In the genomic region with DNA sequence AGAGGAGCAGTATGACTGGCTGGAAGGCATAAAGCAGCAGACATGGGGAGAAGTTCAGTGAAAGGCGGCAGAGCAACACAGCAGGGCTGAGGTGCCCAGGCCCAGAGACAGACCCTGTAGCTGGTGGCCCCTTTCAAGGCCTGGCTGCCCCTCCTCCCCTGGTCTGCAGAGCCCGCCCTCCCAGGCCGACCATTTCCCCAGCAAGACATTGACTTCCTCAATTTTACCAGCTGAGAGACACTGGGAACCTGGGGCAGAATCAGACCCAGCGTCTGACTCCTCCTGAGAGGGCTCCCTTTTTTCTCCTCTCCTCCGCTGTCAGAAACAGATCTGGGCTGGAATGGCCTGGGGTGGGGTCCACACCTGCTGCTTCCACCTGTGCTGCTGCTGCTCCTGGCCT, we compare ENCODE assay signal across 1 cellular context.
TF ChIP-seq lines count a peak whose summit lies in the region.

A gene with protein sequence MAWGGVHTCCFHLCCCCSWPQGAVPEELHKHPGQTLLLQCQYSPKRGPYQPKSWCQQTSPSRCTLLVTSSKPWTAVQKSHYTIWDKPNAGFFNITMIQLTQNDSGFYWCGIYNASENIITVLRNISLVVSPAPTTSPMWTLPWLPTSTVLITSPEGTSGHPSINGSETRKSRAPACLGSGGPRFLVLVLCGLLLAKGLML (plus strand): TSS at position 262 of the 400 bp plus-strand sequence. CDS start 79 bp downstream, at position 341.

TF ChIP-seq in WTC11, 78 proteins besides CTCF, POLR2A, EP300 and RAD21 (continued from another document):
- TF ChIP-seq, protein P1, sequence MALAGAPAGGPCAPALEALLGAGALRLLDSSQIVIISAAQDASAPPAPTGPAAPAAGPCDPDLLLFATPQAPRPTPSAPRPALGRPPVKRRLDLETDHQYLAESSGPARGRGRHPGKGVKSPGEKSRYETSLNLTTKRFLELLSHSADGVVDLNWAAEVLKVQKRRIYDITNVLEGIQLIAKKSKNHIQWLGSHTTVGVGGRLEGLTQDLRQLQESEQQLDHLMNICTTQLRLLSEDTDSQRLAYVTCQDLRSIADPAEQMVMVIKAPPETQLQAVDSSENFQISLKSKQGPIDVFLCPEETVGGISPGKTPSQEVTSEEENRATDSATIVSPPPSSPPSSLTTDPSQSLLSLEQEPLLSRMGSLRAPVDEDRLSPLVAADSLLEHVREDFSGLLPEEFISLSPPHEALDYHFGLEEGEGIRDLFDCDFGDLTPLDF (CRISPR knock-in tag; IDR thresholded peaks at IDR 0.05): no peak
- TF ChIP-seq, protein P2, sequence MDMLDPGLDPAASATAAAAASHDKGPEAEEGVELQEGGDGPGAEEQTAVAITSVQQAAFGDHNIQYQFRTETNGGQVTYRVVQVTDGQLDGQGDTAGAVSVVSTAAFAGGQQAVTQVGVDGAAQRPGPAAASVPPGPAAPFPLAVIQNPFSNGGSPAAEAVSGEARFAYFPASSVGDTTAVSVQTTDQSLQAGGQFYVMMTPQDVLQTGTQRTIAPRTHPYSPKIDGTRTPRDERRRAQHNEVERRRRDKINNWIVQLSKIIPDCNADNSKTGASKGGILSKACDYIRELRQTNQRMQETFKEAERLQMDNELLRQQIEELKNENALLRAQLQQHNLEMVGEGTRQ (CRISPR knock-in tag; IDR thresholded peaks at IDR 0.05): no peak
